ENCODE assay signal across 1 cellular context in the genomic region with DNA sequence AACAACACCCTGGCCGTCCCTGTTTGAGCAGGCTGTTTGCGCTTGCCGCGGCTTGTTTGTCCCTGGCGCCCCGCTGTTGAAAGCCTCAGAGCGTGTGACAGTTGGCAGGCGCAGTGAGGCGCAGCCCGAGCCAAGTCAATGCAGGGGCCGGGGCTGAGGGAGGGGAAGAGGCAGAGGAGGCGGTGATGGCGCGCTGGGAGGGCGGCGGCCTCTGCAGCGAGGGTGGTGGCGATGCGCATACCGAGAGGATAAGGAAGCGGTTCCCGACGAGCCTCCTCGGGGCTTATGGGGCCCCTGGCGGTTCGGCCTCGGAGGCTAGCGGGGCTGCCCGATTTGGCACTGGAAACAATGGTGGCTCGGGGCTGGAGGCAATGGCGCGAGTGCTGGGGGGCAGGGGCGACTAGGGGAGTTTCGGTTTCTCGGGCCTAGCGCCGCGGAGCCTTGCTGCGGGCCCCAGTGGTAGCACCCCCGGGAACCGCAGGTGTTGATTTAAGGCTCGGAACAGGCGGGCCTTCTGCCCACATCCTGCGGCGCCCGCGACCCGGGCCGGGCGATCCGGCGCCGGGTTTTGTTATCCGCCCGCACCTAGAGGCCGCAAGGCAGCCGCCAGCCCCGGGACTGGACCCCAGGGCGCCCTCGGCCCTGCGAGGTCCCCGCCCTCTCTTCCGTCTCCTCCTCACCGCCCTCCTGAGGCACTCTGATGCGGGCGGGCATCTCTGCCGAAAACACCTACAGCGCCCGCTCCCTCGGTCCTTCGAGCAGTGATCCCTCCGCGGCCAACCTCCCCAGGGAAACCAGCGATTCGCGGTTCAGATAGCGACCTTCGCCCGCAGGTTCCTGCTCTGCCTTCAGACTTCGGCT.
TF ChIP-seq lines count a peak whose summit lies in the region.

No MANE protein-coding gene starts in this region.

TF ChIP-seq in GM12878, 131 proteins besides CTCF, POLR2A, EP300 and RAD21 (continued from another document and continues in another):
- TF ChIP-seq, protein P1, sequence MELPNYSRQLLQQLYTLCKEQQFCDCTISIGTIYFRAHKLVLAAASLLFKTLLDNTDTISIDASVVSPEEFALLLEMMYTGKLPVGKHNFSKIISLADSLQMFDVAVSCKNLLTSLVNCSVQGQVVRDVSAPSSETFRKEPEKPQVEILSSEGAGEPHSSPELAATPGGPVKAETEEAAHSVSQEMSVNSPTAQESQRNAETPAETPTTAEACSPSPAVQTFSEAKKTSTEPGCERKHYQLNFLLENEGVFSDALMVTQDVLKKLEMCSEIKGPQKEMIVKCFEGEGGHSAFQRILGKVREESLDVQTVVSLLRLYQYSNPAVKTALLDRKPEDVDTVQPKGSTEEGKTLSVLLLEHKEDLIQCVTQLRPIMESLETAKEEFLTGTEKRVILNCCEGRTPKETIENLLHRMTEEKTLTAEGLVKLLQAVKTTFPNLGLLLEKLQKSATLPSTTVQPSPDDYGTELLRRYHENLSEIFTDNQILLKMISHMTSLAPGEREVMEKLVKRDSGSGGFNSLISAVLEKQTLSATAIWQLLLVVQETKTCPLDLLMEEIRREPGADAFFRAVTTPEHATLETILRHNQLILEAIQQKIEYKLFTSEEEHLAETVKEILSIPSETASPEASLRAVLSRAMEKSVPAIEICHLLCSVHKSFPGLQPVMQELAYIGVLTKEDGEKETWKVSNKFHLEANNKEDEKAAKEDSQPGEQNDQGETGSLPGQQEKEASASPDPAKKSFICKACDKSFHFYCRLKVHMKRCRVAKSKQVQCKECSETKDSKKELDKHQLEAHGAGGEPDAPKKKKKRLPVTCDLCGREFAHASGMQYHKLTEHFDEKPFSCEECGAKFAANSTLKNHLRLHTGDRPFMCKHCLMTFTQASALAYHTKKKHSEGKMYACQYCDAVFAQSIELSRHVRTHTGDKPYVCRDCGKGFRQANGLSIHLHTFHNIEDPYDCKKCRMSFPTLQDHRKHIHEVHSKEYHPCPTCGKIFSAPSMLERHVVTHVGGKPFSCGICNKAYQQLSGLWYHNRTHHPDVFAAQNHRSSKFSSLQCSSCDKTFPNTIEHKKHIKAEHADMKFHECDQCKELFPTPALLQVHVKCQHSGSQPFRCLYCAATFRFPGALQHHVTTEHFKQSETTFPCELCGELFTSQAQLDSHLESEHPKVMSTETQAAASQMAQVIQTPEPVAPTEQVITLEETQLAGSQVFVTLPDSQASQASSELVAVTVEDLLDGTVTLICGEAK (IDR thresholded peaks at IDR 0.05; ENCODE audit: borderline replicate concordance) = peak; percentile 69; the same call in 1 of the 2 replicates
- TF ChIP-seq, protein P2, sequence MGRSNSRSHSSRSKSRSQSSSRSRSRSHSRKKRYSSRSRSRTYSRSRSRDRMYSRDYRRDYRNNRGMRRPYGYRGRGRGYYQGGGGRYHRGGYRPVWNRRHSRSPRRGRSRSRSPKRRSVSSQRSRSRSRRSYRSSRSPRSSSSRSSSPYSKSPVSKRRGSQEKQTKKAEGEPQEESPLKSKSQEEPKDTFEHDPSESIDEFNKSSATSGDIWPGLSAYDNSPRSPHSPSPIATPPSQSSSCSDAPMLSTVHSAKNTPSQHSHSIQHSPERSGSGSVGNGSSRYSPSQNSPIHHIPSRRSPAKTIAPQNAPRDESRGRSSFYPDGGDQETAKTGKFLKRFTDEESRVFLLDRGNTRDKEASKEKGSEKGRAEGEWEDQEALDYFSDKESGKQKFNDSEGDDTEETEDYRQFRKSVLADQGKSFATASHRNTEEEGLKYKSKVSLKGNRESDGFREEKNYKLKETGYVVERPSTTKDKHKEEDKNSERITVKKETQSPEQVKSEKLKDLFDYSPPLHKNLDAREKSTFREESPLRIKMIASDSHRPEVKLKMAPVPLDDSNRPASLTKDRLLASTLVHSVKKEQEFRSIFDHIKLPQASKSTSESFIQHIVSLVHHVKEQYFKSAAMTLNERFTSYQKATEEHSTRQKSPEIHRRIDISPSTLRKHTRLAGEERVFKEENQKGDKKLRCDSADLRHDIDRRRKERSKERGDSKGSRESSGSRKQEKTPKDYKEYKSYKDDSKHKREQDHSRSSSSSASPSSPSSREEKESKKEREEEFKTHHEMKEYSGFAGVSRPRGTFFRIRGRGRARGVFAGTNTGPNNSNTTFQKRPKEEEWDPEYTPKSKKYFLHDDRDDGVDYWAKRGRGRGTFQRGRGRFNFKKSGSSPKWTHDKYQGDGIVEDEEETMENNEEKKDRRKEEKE (IDR thresholded peaks at IDR 0.05) = no peak
- TF ChIP-seq LARP7 (IDR thresholded peaks at IDR 0.05) (peak; percentile 85; the same call in 1 of the 2 replicates), TCF3 (IDR thresholded peaks at IDR 0.05; ENCODE audit: borderline replicate concordance, insufficient read depth, low read depth, low read length) (peak; percentile 96), ZNF207 (IDR thresholded peaks at IDR 0.05; ENCODE audit: borderline replicate concordance) (no peak), MYB (IDR thresholded peaks at IDR 0.05; ENCODE audit: borderline replicate concordance, low read depth, low read length) (0 out of 2 replicates have a peak, but pooled peaks have one; percentile 37), NBN (IDR thresholded peaks at IDR 0.05) (peak; percentile 93), SP1 (IDR thresholded peaks at IDR 0.05; ENCODE audit: low read depth, low read length) (peak; percentile 97), RCOR1 (conservative IDR thresholded peaks at IDR 0.05; ENCODE audit: low read depth, low read length) (no peak), IRF4 (IDR thresholded peaks at IDR 0.05; ENCODE audit: low read depth, low read length) (peak; percentile 47; the same call in 1 of the 2 replicates), TCF12 (IDR thresholded peaks at IDR 0.05; ENCODE audit: low read depth, low read length) (peak; percentile 91; the same call in 1 of the 2 replicates), RB1 (IDR thresholded peaks at IDR 0.05; ENCODE audit: borderline replicate concordance) (peak; percentile 73; the same call in 1 of the 2 replicates), TARDBP (IDR thresholded peaks at IDR 0.05; ENCODE audit: borderline replicate concordance) (no peak; the same call in 1 of the 2 replicates), ZNF24 (IDR thresholded peaks at IDR 0.05) (peak; percentile 90), ZZZ3 (IDR thresholded peaks at IDR 0.05; ENCODE audit: control insufficient read depth, insufficient read length, low read depth) (no peak), POU2F2 (IDR thresholded peaks at IDR 0.05; ENCODE audit: borderline replicate concordance, low read depth, low read length) (peak; percentile 77), HDAC6 (IDR thresholded peaks at IDR 0.05; ENCODE audit: unreplicated experiment) (no peak), NFIC (IDR thresholded peaks at IDR 0.05; ENCODE audit: low read depth, low read length) (no peak), ATF7 (IDR thresholded peaks at IDR 0.05; ENCODE audit: low read depth) (peak; percentile 39; the same call in 1 of the 2 replicates)
- TF ChIP-seq, protein P3, sequence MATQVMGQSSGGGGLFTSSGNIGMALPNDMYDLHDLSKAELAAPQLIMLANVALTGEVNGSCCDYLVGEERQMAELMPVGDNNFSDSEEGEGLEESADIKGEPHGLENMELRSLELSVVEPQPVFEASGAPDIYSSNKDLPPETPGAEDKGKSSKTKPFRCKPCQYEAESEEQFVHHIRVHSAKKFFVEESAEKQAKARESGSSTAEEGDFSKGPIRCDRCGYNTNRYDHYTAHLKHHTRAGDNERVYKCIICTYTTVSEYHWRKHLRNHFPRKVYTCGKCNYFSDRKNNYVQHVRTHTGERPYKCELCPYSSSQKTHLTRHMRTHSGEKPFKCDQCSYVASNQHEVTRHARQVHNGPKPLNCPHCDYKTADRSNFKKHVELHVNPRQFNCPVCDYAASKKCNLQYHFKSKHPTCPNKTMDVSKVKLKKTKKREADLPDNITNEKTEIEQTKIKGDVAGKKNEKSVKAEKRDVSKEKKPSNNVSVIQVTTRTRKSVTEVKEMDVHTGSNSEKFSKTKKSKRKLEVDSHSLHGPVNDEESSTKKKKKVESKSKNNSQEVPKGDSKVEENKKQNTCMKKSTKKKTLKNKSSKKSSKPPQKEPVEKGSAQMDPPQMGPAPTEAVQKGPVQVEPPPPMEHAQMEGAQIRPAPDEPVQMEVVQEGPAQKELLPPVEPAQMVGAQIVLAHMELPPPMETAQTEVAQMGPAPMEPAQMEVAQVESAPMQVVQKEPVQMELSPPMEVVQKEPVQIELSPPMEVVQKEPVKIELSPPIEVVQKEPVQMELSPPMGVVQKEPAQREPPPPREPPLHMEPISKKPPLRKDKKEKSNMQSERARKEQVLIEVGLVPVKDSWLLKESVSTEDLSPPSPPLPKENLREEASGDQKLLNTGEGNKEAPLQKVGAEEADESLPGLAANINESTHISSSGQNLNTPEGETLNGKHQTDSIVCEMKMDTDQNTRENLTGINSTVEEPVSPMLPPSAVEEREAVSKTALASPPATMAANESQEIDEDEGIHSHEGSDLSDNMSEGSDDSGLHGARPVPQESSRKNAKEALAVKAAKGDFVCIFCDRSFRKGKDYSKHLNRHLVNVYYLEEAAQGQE (IDR thresholded peaks at IDR 0.05; ENCODE audit: low read depth, low read length) = 0 out of 2 replicates have a peak, but pooled peaks have one; percentile 5
- TF ChIP-seq, protein P4, sequence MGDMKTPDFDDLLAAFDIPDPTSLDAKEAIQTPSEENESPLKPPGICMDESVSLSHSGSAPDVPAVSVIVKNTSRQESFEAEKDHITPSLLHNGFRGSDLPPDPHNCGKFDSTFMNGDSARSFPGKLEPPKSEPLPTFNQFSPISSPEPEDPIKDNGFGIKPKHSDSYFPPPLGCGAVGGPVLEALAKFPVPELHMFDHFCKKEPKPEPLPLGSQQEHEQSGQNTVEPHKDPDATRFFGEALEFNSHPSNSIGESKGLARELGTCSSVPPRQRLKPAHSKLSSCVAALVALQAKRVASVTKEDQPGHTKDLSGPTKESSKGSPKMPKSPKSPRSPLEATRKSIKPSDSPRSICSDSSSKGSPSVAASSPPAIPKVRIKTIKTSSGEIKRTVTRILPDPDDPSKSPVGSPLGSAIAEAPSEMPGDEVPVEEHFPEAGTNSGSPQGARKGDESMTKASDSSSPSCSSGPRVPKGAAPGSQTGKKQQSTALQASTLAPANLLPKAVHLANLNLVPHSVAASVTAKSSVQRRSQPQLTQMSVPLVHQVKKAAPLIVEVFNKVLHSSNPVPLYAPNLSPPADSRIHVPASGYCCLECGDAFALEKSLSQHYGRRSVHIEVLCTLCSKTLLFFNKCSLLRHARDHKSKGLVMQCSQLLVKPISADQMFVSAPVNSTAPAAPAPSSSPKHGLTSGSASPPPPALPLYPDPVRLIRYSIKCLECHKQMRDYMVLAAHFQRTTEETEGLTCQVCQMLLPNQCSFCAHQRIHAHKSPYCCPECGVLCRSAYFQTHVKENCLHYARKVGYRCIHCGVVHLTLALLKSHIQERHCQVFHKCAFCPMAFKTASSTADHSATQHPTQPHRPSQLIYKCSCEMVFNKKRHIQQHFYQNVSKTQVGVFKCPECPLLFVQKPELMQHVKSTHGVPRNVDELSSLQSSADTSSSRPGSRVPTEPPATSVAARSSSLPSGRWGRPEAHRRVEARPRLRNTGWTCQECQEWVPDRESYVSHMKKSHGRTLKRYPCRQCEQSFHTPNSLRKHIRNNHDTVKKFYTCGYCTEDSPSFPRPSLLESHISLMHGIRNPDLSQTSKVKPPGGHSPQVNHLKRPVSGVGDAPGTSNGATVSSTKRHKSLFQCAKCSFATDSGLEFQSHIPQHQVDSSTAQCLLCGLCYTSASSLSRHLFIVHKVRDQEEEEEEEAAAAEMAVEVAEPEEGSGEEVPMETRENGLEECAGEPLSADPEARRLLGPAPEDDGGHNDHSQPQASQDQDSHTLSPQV (IDR thresholded peaks at IDR 0.05) = peak; percentile 81; the same call in 1 of the 2 replicates
- TF ChIP-seq, protein P5, sequence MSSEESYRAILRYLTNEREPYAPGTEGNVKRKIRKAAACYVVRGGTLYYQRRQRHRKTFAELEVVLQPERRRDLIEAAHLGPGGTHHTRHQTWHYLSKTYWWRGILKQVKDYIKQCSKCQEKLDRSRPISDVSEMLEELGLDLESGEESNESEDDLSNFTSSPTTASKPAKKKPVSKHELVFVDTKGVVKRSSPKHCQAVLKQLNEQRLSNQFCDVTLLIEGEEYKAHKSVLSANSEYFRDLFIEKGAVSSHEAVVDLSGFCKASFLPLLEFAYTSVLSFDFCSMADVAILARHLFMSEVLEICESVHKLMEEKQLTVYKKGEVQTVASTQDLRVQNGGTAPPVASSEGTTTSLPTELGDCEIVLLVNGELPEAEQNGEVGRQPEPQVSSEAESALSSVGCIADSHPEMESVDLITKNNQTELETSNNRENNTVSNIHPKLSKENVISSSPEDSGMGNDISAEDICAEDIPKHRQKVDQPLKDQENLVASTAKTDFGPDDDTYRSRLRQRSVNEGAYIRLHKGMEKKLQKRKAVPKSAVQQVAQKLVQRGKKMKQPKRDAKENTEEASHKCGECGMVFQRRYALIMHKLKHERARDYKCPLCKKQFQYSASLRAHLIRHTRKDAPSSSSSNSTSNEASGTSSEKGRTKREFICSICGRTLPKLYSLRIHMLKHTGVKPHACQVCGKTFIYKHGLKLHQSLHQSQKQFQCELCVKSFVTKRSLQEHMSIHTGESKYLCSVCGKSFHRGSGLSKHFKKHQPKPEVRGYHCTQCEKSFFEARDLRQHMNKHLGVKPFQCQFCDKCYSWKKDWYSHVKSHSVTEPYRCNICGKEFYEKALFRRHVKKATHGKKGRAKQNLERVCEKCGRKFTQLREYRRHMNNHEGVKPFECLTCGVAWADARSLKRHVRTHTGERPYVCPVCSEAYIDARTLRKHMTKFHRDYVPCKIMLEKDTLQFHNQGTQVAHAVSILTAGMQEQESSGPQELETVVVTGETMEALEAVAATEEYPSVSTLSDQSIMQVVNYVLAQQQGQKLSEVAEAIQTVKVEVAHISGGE (CRISPR knock-in tag; IDR thresholded peaks at IDR 0.05) = no peak
- TF ChIP-seq, protein P6, sequence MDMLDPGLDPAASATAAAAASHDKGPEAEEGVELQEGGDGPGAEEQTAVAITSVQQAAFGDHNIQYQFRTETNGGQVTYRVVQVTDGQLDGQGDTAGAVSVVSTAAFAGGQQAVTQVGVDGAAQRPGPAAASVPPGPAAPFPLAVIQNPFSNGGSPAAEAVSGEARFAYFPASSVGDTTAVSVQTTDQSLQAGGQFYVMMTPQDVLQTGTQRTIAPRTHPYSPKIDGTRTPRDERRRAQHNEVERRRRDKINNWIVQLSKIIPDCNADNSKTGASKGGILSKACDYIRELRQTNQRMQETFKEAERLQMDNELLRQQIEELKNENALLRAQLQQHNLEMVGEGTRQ (IDR thresholded peaks at IDR 0.05; ENCODE audit: borderline replicate concordance, low read depth, low read length) = no peak
- TF ChIP-seq, protein P7, sequence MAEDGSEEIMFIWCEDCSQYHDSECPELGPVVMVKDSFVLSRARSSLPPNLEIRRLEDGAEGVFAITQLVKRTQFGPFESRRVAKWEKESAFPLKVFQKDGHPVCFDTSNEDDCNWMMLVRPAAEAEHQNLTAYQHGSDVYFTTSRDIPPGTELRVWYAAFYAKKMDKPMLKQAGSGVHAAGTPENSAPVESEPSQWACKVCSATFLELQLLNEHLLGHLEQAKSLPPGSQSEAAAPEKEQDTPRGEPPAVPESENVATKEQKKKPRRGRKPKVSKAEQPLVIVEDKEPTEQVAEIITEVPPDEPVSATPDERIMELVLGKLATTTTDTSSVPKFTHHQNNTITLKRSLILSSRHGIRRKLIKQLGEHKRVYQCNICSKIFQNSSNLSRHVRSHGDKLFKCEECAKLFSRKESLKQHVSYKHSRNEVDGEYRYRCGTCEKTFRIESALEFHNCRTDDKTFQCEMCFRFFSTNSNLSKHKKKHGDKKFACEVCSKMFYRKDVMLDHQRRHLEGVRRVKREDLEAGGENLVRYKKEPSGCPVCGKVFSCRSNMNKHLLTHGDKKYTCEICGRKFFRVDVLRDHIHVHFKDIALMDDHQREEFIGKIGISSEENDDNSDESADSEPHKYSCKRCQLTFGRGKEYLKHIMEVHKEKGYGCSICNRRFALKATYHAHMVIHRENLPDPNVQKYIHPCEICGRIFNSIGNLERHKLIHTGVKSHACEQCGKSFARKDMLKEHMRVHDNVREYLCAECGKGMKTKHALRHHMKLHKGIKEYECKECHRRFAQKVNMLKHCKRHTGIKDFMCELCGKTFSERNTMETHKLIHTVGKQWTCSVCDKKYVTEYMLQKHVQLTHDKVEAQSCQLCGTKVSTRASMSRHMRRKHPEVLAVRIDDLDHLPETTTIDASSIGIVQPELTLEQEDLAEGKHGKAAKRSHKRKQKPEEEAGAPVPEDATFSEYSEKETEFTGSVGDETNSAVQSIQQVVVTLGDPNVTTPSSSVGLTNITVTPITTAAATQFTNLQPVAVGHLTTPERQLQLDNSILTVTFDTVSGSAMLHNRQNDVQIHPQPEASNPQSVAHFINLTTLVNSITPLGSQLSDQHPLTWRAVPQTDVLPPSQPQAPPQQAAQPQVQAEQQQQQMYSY (CRISPR knock-in tag; IDR thresholded peaks at IDR 0.05) = no peak
